ENCODE assay signal across 8 cellular contexts in the genomic region with DNA sequence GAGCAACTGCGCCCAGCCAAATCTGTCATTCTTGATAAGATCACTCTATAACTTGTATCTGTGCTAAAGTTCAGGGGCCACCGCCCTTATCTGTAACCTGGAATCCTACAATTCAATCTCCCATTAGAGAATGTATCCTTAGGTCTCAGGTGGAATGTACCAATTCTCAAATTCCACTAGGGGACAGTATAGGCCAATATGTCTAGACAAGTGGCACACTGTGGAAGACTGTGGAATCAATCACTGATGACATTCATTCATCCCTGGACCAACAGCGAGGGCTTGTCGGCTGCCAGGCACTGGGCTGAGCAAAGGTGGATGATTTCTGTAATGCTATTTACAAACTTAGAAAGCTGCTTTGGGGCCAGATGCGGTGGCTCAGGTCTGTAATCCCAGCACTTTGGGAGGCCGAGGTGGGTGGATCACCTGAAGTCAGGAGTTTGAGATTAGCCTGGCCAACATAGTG. TPM values are rescaled to one million over a fixed set of nuclear protein-coding genes. Genes with fewer than 3 reads are reported as not detected.
A peak's percentile ranks its signal among the peaks of the same experiment; 100 is the strongest.
DNase-seq lines count a peak whose midpoint lies in the region; ATAC-seq and TF ChIP-seq lines count a peak whose summit lies in the region.

No MANE protein-coding gene starts in this region.

- H3K27ac ChIP-seq in brain microvascular endothelial cell (no peak overlapping the region), lung (ENCODE audit: low read depth in 1 of 2, low read length in 1 of 2) (no peak overlapping the region), sigmoid colon (no peak overlapping the region)

- peak; percentile 93 for TF ChIP-seq CTCF in BE2C (IDR thresholded peaks at IDR 0.05; ENCODE audit: low read depth, low read length)
- TF ChIP-seq CTCF in GM12875 (IDR thresholded peaks at IDR 0.05; ENCODE audit: borderline replicate concordance, insufficient read depth, low read depth, low read length) = peak; percentile 76; the same call in 1 of the 2 replicates
- TF ChIP-seq CTCF in brain microvascular endothelial cell (IDR thresholded peaks at IDR 0.05; ENCODE audit: low read depth, low read length, missing control alignments) = peak; percentile 67
- peak; percentile 42 for TF ChIP-seq CTCF in lung (IDR thresholded peaks at IDR 0.05; ENCODE audit: control extremely low read depth, extremely low read depth)
- peak in 1 of 4 experiments; percentile 19 for TF ChIP-seq CTCF in sigmoid colon (IDR thresholded peaks at IDR 0.05)

- H3K9me3 ChIP-seq in BE2C (no peaks in the 10 kb centered on the region), lung (ENCODE audit: control insufficient read depth in 2 of 2, insufficient read depth in 1 of 2, low read length in 1 of 2) (no peaks in the 10 kb centered on the region), sigmoid colon (no peaks in the 10 kb centered on the region)

- no peak for TF ChIP-seq POLR2A in sigmoid colon (IDR thresholded peaks at IDR 0.05)

- intact Hi-C loops in sigmoid colon (cut with DNase I) = no loop called here

- no peaks in the 10 kb centered on the region for H3K27me3 ChIP-seq in BE2C
- no peaks in the 10 kb centered on the region for H3K27me3 ChIP-seq in brain microvascular endothelial cell (replicated peaks)
- H3K27me3 ChIP-seq in lung (ENCODE audit: control insufficient read depth, insufficient read depth) = no peaks in the 10 kb centered on the region
- no peaks in the 10 kb centered on the region for H3K27me3 ChIP-seq in sigmoid colon

- H3K36me3 ChIP-seq in BE2C (no peaks in the 10 kb centered on the region), brain microvascular endothelial cell (replicated peaks) (no peaks in the 10 kb centered on the region), lung (ENCODE audit: control insufficient read depth in 2 of 2, insufficient read depth in 2 of 2, low read length in 2 of 2) (no peaks in the 10 kb centered on the region), sigmoid colon (no peaks in the 10 kb centered on the region)

- peak; percentile 30 for DNase-seq in BE2C
- DNase-seq in NCI-H1694 treated with DMSO at 0.1 percent for 48 hours (lab: John Stamatoyannopoulos, UW) = peak; percentile 33
- no peak for DNase-seq in brain microvascular endothelial cell
- DNase-seq in lung (ENCODE audit: low spot score) = no peak
- DNase-seq in sigmoid colon = no peak
- DNase-seq in stimulated activated CD8-positive, alpha-beta memory T cell treated with anti-CD3 and anti-CD28 coated beads, Interleukin-4, amount 100 ng/mL, for 48 hours = no peak
- no peak for DNase-seq in amniotic stem cell (lab: John Stamatoyannopoulos, UW)

- H3K4me1 ChIP-seq in BE2C (no peaks in the 10 kb centered on the region), lung (ENCODE audit: control insufficient read depth in 2 of 2, insufficient read depth in 2 of 2, low read length in 2 of 2) (no peaks in the 10 kb centered on the region), sigmoid colon (no peaks in the 10 kb centered on the region)

- 94% methylated on average over 6 of the region's 6 CpGs for WGBS in lung, 2 donors
- WGBS in sigmoid colon, 2 donors = 70 to 91% methylated on average over 6 of the region's 6 CpGs

- TF ChIP-seq EP300 in sigmoid colon (IDR thresholded peaks at IDR 0.05) = no peak

- H3K4me3 ChIP-seq in BE2C (ENCODE audit: low read depth, low read length) = no peak overlapping the region
- no peak overlapping the region for H3K4me3 ChIP-seq in GM12875 (ENCODE audit: low read depth, low read length)
- no peak overlapping the region for H3K4me3 ChIP-seq in brain microvascular endothelial cell (ENCODE audit: low read depth, low read length)
- no peak overlapping the region for H3K4me3 ChIP-seq in lung
- H3K4me3 ChIP-seq in sigmoid colon = no peak overlapping the region

- ATAC-seq in lung (ENCODE audit: insufficient read depth, low FRiP score) = no peak

- in situ Hi-C loops in brain microvascular endothelial cell (cut with HindIII; ENCODE audit: low pct_ligation_motif_present, low sequenced_read_pairs) = no loop called here

RNA-seq across cellular contexts. Expression of gene MEGF9, which starts 28.7 kb away (rescaled TPM):
- polyA plus RNA-seq in BE2C (2012; ENCODE audit: insufficient read depth, insufficient read length, low read depth) = 4.3 TPM
- total RNA-seq in lung (10 to 100 TPM; 22.0 to 48.3 TPM), sigmoid colon (10 to 100 TPM; 11.8 to 21.0 (median 15.7) TPM)
- polyA plus RNA-seq in lung (10 to 100 TPM; 19.2 to 39.2 TPM), sigmoid colon (1 to 10 TPM; 2.5 to 4.4 (median 3.0) TPM)

RNA-seq across cellular contexts. Expression of gene FBXW2, which starts 50.2 kb away (rescaled TPM):
- 34.7 TPM for polyA plus RNA-seq in BE2C (2012; ENCODE audit: insufficient read depth, insufficient read length, low read depth)
- total RNA-seq in lung = 10 to 100 TPM; 64.7 to 86.5 TPM
- polyA plus RNA-seq in lung = 10 to 100 TPM; 12.9 to 31.8 TPM
- 10 to 100 TPM; 30.9 to 61.8 (median 36.3) TPM for total RNA-seq in sigmoid colon
- polyA plus RNA-seq in sigmoid colon = 10 to 100 TPM; 10.2 to 24.0 (median 16.6) TPM

Comparison
In these comparisons a context has a peak if more than half of its experiments do, and no peak if none do; other contexts are left out.
1. DNase-seq: peak in BE2C (single experiment) and NCI-H1694 treated with DMSO at 0.1 percent for 48 hours (single experiment); none in brain microvascular endothelial cell (single experiment), lung (single experiment), sigmoid colon (single experiment), stimulated activated CD8-positive, alpha-beta memory T cell treated with anti-CD3 and anti-CD28 coated beads, Interleukin-4, amount 100 ng/mL, for 48 hours (single experiment) and amniotic stem cell (single experiment).